17 cellular contexts compared by ENCODE assay signal in genomic region chr19:47725759-47726401, GRCh38. TPM values are rescaled to one million over a fixed set of nuclear protein-coding genes. Genes with fewer than 3 reads are reported as not detected.
A peak's percentile ranks its signal among the peaks of the same experiment; 100 is the strongest.
DNase-seq lines count a peak whose midpoint lies in the region; ATAC-seq, FAIRE-seq and TF ChIP-seq lines count a peak whose summit lies in the region.
"Had no signal": no experiment of that assay in that cellular context is flagged by ENCODE, and none has a peak within 500 bp of the region (broad histone marks: within the 10 kb centered on the region; RNA-seq: fewer than 3 reads in every experiment).

No MANE protein-coding gene starts in this region.

- 0 out of 2 replicates have a peak overlapping the region, but pooled peaks have one; percentile 16 for H3K56ac ChIP-seq in IMR-90 (ENCODE audit: extremely low read depth, insufficient read depth, low read length)

- TF ChIP-seq CTCF in IMR-90 (conservative IDR thresholded peaks at IDR 0.05; ENCODE audit: low read depth, low read length): no peak
- no peak for TF ChIP-seq CTCF in keratinocyte (optimal IDR thresholded peaks at IDR 0.05 in 1 of 3, IDR thresholded peaks at IDR 0.05 in 1 of 3, conservative IDR thresholded peaks at IDR 0.05 in 1 of 3; ENCODE audit: extremely low read depth in 1 of 3, insufficient read depth in 2 of 3, low read length in 3 of 3)
- TF ChIP-seq CTCF in tibial artery (IDR thresholded peaks at IDR 0.05): no peak

- CTCF ChIA-PET in IMR-90 (lab: Yijun Ruan, JAX): interaction anchor here (1.0 kb wide), 1 partner anchor 17 kb away, joined by 3 read pairs; no protein-coding TSS in a partner anchor

- ATAC-seq in IMR-90 (ENCODE audit: low read depth) (no peak), HG03457 (IDR thresholded peaks at IDR 0.05; ENCODE audit: unreplicated experiment) (no peak)
- ATAC-seq: body of pancreas; stimulated activated naive B cell treated with anti-CD40 and anti-IgM and Interleukin-4, amounts not matched to agents 10 μg/mL and 1 μg/mL and 100 μg/mL, for 72 hours had no signal

- peak overlapping the region; percentile 74 for H2AK9ac ChIP-seq in IMR-90 (replicated peaks; ENCODE audit: low read depth, low read length, poor library complexity)

- H4K5ac ChIP-seq in IMR-90 (ENCODE audit: low read depth, low read length): 0 out of 2 replicates have a peak overlapping the region, but pooled peaks have one; percentile 22

- intact Hi-C loops in IMR-90 (cut with micrococcal nuclease) (no loop called here), tibial artery (cut with DNase I; ENCODE audit: low total_unique reads) (no loop called here)

- H4K20me1 ChIP-seq in IMR-90 (ENCODE audit: insufficient read depth, low read length) (peaks cover 44% of the 10 kb centered on the region), keratinocyte (ENCODE audit: control insufficient read depth, extremely low read depth, insufficient read depth, low read length) (peaks cover 2% of the 10 kb centered on the region)

- H2AK5ac ChIP-seq in IMR-90 (ENCODE audit: low read depth, low read length): peak overlapping the region; percentile 72

- H2AFZ ChIP-seq in IMR-90 (replicated peaks; ENCODE audit: low read length, poor library complexity): no peak overlapping the region
- H2AFZ ChIP-seq in keratinocyte (ENCODE audit: control insufficient read depth, low read length): no peak overlapping the region

- H3K79me1 ChIP-seq in IMR-90 (ENCODE audit: low read depth in 1 of 2, low read length in 2 of 2): peaks cover 27 to 78% of the 10 kb centered on the region in 2 experiments

- BruUV-seq in IMR-90 (replicated peaks; lab: Mats Ljungman, UMichigan): no TSS peak

- TF ChIP-seq RAD21 in IMR-90 (IDR thresholded peaks at IDR 0.05; ENCODE audit: low read length): no peak

- H3K4me1 ChIP-seq in IMR-90 (ENCODE audit: control insufficient read depth, insufficient read depth, low read length) (peaks cover 33% of the 10 kb centered on the region), keratinocyte (ENCODE audit: control insufficient read depth, extremely low read depth, insufficient read depth, low read length) (peaks cover 59% of the 10 kb centered on the region), tibial artery (peaks cover 0 to 99% (median 66%) of the 10 kb centered on the region in 4 donors)

- FAIRE-seq in keratinocyte (lab: Jason Lieb, UNC): peak; percentile 80

- H3K14ac ChIP-seq in IMR-90 (replicated peaks; ENCODE audit: low read depth, low read length): no peak overlapping the region

- peaks cover 13% of the 10 kb centered on the region for H3K79me2 ChIP-seq in keratinocyte (ENCODE audit: control insufficient read depth, insufficient read depth, low read length)

- H3K27me3 ChIP-seq in IMR-90 (ENCODE audit: control insufficient read depth, insufficient read depth, low read length) (no peaks in the 10 kb centered on the region), keratinocyte (ENCODE audit: control insufficient read depth, extremely low read depth, insufficient read depth, low read length) (no peaks in the 10 kb centered on the region), tibial artery (no peaks in the 10 kb centered on the region)
- H3K27me3 ChIP-seq: body of pancreas had no signal

- no peak overlapping the region for H3K4me2 ChIP-seq in IMR-90 (ENCODE audit: low read depth, low read length)
- H3K4me2 ChIP-seq in keratinocyte (ENCODE audit: control insufficient read depth, extremely low read depth, insufficient read depth, low read depth, low read length): peak overlapping the region; percentile 79

- no peak overlapping the region for H3K9ac ChIP-seq in IMR-90 (ENCODE audit: low read depth, low read length)
- H3K9ac ChIP-seq in keratinocyte (ENCODE audit: control insufficient read depth, extremely low read depth, insufficient read depth, low read length): peak overlapping the region; percentile 54

- no peak overlapping the region for H3K18ac ChIP-seq in IMR-90 (ENCODE audit: low read depth, low read length)

- dilution Hi-C loops in IMR-90 (cut with HindIII; ENCODE audit: low sequenced_read_pairs, unreplicated experiment): no loop called here
- dilution Hi-C loops in keratinocyte (cut with MboI; ENCODE audit: extremely low pct_ligation_motif_present, low sequenced_read_pairs): no loop called here

- no peak for TF ChIP-seq POLR2A in IMR-90 (IDR thresholded peaks at IDR 0.05; ENCODE audit: low read depth, low read length)

- peaks cover 36% of the 10 kb centered on the region for H3K9me1 ChIP-seq in IMR-90 (ENCODE audit: insufficient read depth, low read length)
- no peaks in the 10 kb centered on the region for H3K9me1 ChIP-seq in keratinocyte (ENCODE audit: control insufficient read depth, extremely low read depth, insufficient read depth, low read length)

- WGBS in IMR-90 (ENCODE audit: extremely low coverage in 2 of 2, insufficient read length in 1 of 2), 2 experiments: 83% methylated on average over 26 of the region's 48 CpGs; no CpG with 5 or more reads in 1 of the 2 experiments

- peak overlapping the region; percentile 69 for H2BK5ac ChIP-seq in IMR-90 (ENCODE audit: low read depth, low read length, poor library complexity, severe bottlenecking)

- peak overlapping the region; percentile 53; the same call in 1 of the 2 replicates for H2BK120ac ChIP-seq in IMR-90 (ENCODE audit: low read depth, low read length)

- H2BK20ac ChIP-seq in IMR-90 (ENCODE audit: low read depth, low read length): 0 out of 2 replicates have a peak overlapping the region, but pooled peaks have one; percentile 14

- peak overlapping the region; percentile 64 to 80; a peak in 2 of 4 replicates for H4K8ac ChIP-seq in IMR-90 (ENCODE audit: low read depth in 2 of 2, low read length in 2 of 2)

- POLR2A ChIA-PET in IMR-90 (lab: Charles Lee; ENCODE audit: unreplicated experiment): no interaction called here

- in situ Hi-C loops in IMR-90 (cut with MboI; ENCODE audit: low sequenced_read_pairs): no loop called here

- DNase-seq in IMR-90 (no peak), SKM-1 treated with dmso at 0.1 percent for 144 hours (lab: John Stamatoyannopoulos, UW; ENCODE audit: unreplicated experiment) (peak; percentile 73), keratinocyte (ENCODE audit: low read depth, low spot score) (peak; percentile 84), tibial artery (no peak), midbrain (lab: John Stamatoyannopoulos, UW) (no peak), amygdala (lab: John Stamatoyannopoulos, UW) (no peak)
- DNase-seq in stimulated activated CD4-positive, alpha-beta T cell treated with anti-CD3 and anti-CD28 coated beads, Interleukin-12 subunit alpha, Interleukin-12 subunit beta, amount 100 ng/mL, for 4 hours: no peak
- DNase-seq: activated CD4-positive, alpha-beta T cell treated with anti-CD3 and anti-CD28 coated beads for 48 hours; body of pancreas; CD4-positive, alpha-beta T cell; endodermal cell; hypothalamus; NCI-H1092; NCI-H82; stimulated activated CD4-positive, alpha-beta T cell treated with anti-CD3 and anti-CD28 coated beads, Interleukin-4, amount 100 ng/mL, for 1 hour; stimulated activated naive B cell treated with anti-CD40 and anti-IgM and Interleukin-4, amounts not matched to agents 10 μg/mL and 1 μg/mL and 100 μg/mL, for 72 hours had no signal

- peak overlapping the region; percentile 4; the same call in 1 of the 3 replicates for H2BK15ac ChIP-seq in IMR-90 (ENCODE audit: low read depth, low read length)

- no peaks in the 10 kb centered on the region for H3K9me3 ChIP-seq in IMR-90 (ENCODE audit: control insufficient read depth, insufficient read depth, low read length)
- H3K9me3 ChIP-seq in keratinocyte (ENCODE audit: control insufficient read depth, low read depth, low read length): no peaks in the 10 kb centered on the region
- H3K9me3 ChIP-seq in tibial artery: no peaks in the 10 kb centered on the region
- H3K9me3 ChIP-seq: body of pancreas had no signal

- H3K4me3 ChIP-seq in IMR-90 (ENCODE audit: insufficient read depth, low read depth, low read length) (no peak overlapping the region), keratinocyte (ENCODE audit: control insufficient read depth in 2 of 3, extremely low read depth in 1 of 3, insufficient read depth in 2 of 3, low read depth in 1 of 3, low read length in 3 of 3) (peak overlapping the region in 2 of 3 experiments; percentile 4 to 22), tibial artery (no peak overlapping the region)
- H3K4me3 ChIP-seq: body of pancreas had no signal

- H3K23ac ChIP-seq in IMR-90 (ENCODE audit: low read depth, low read length): peak overlapping the region; percentile 18; the same call in 1 of the 2 replicates

- H3K36me3 ChIP-seq in IMR-90 (ENCODE audit: control insufficient read depth, insufficient read depth, low read length): peaks cover 70% of the 10 kb centered on the region
- peaks cover 15 to 44% of the 10 kb centered on the region in 2 experiments for H3K36me3 ChIP-seq in keratinocyte (ENCODE audit: control insufficient read depth in 2 of 2, extremely low read depth in 1 of 2, insufficient read depth in 2 of 2, low read length in 2 of 2)
- H3K36me3 ChIP-seq in tibial artery: peaks cover 35 to 46% (median 38%) of the 10 kb centered on the region in 3 donors

- H3K27ac ChIP-seq in IMR-90 (ENCODE audit: insufficient read depth, low read length) (peak overlapping the region; percentile 71; the same call in 1 of the 2 replicates), keratinocyte (ENCODE audit: control insufficient read depth, insufficient read depth, low read length) (peak overlapping the region; percentile 78), tibial artery (peak overlapping the region; percentile 56 to 91)

- H3K4ac ChIP-seq in IMR-90 (ENCODE audit: low read depth, low read length): peak overlapping the region; percentile 78

- H4K91ac ChIP-seq in IMR-90 (ENCODE audit: insufficient read depth, low read depth, low read length): peak overlapping the region; percentile 0; the same call in 1 of the 2 replicates

RNA-seq across cellular contexts. Expression of gene EHD2, which starts 12.7 kb away (rescaled TPM):
- total RNA-seq in IMR-90 (2012; rRNA removed): 31.9 and 35.3 TPM in 2 replicates
- 152 and 181 TPM in 2 replicates for polyA plus RNA-seq in IMR-90 (2012; rRNA removed)
- 132 and 206 TPM in 2 replicates for polyA plus RNA-seq in IMR-90 (2012; cell fraction: cytosol; rRNA removed)
- 65.9 and 110 TPM in 2 replicates for polyA plus RNA-seq in IMR-90 (2012; cell fraction: nucleus; rRNA removed; ENCODE audit: low replicate concordance)
- polyA plus RNA-seq in keratinocyte: 18.3 to 48.5 TPM (median 23.7 TPM) in 3 replicates
- 35.1 TPM for polyA plus RNA-seq in keratinocyte (2011; ENCODE audit: low read depth)
- 43.9 and 91.5 TPM in 2 replicates for polyA plus RNA-seq in keratinocyte (2011; cell fraction: cytosol; rRNA removed)
- polyA plus RNA-seq in keratinocyte (2011; cell fraction: nucleus; rRNA removed): 95.6 and 141 TPM in 2 replicates
- polyA plus RNA-seq in keratinocyte (2012; ENCODE audit: low replicate concordance): 71.1 and 183 TPM in 2 replicates
- polyA minus RNA-seq in keratinocyte: 26.8 to 216 TPM (median 31.6 TPM) in 3 replicates
- 198 TPM for polyA minus RNA-seq in keratinocyte (2011; cell fraction: cytosol; rRNA and poly(A)+ RNA removed)
- polyA minus RNA-seq in keratinocyte (2011; cell fraction: nucleus; rRNA and poly(A)+ RNA removed): 114 and 133 TPM in 2 replicates

RNA-seq across cellular contexts. Expression of gene NOP53, which starts 19.5 kb away (rescaled TPM):
- 57.2 and 59.5 TPM in 2 replicates for total RNA-seq in IMR-90 (2012; rRNA removed)
- polyA plus RNA-seq in IMR-90 (2012; rRNA removed) (83.2 and 85.9 TPM in 2 replicates), keratinocyte (64.5 to 80.2 TPM (median 73.9 TPM) in 3 replicates)
- polyA plus RNA-seq in IMR-90 (2012; cell fraction: cytosol; rRNA removed): 155 and 156 TPM in 2 replicates
- polyA plus RNA-seq in IMR-90 (2012; cell fraction: nucleus; rRNA removed; ENCODE audit: low replicate concordance): 99.3 and 145 TPM in 2 replicates
- polyA plus RNA-seq in keratinocyte (2011; ENCODE audit: low read depth): 126 TPM
- polyA plus RNA-seq in keratinocyte (2011; cell fraction: cytosol; rRNA removed): 33.7 and 90.4 TPM in 2 replicates
- polyA plus RNA-seq in keratinocyte (2011; cell fraction: nucleus; rRNA removed): 50.2 and 59.6 TPM in 2 replicates
- polyA plus RNA-seq in keratinocyte (2012; ENCODE audit: low replicate concordance): 137 and 149 TPM in 2 replicates
- 29.1 to 62.5 TPM (median 32.3 TPM) in 3 replicates for polyA minus RNA-seq in keratinocyte
- polyA minus RNA-seq in keratinocyte (2011; cell fraction: cytosol; rRNA and poly(A)+ RNA removed): 129 TPM
- 28.0 and 30.9 TPM in 2 replicates for polyA minus RNA-seq in keratinocyte (2011; cell fraction: nucleus; rRNA and poly(A)+ RNA removed)

RNA-seq across cellular contexts. Expression of gene SELENOW, which starts 52.6 kb away (rescaled TPM):
- total RNA-seq in IMR-90 (2012; rRNA removed): 51.7 and 61.3 TPM in 2 replicates
- polyA plus RNA-seq in IMR-90 (2012; rRNA removed): 217 and 232 TPM in 2 replicates
- 280 and 360 TPM in 2 replicates for polyA plus RNA-seq in IMR-90 (2012; cell fraction: cytosol; rRNA removed)
- polyA plus RNA-seq in IMR-90 (2012; cell fraction: nucleus; rRNA removed; ENCODE audit: low replicate concordance): 108 and 140 TPM in 2 replicates
- polyA plus RNA-seq in keratinocyte: 421 to 777 TPM (median 509 TPM) in 3 replicates
- 95.6 TPM for polyA plus RNA-seq in keratinocyte (2011; ENCODE audit: low read depth)
- 628 and 828 TPM in 2 replicates for polyA plus RNA-seq in keratinocyte (2011; cell fraction: cytosol; rRNA removed)
- 193 and 224 TPM in 2 replicates for polyA plus RNA-seq in keratinocyte (2011; cell fraction: nucleus; rRNA removed)
- polyA plus RNA-seq in keratinocyte (2012; ENCODE audit: low replicate concordance): 242 and 370 TPM in 2 replicates
- 130 to 266 TPM (median 265 TPM) in 3 replicates for polyA minus RNA-seq in keratinocyte
- polyA minus RNA-seq in keratinocyte (2011; cell fraction: cytosol; rRNA and poly(A)+ RNA removed): 221 TPM
- 38.6 and 40.7 TPM in 2 replicates for polyA minus RNA-seq in keratinocyte (2011; cell fraction: nucleus; rRNA and poly(A)+ RNA removed)

Comparison
In these comparisons a context has a peak if more than half of its experiments do, and no peak if none do; other contexts are left out.
1. DNase-seq: peak in SKM-1 treated with dmso at 0.1 percent for 144 hours (single experiment) and keratinocyte (single experiment); none in IMR-90 (single experiment), tibial artery (0 of 2), stimulated activated CD4-positive, alpha-beta T cell treated with anti-CD3 and anti-CD28 coated beads, Interleukin-12 subunit alpha, Interleukin-12 subunit beta, amount 100 ng/mL, for 4 hours (single experiment), midbrain (single experiment) and amygdala (0 of 56).
2. H3K4me3 ChIP-seq: peak in keratinocyte (2 of 3); none in IMR-90 (single experiment) and tibial artery (0 of 2).
3. Peak in every context shown above with its lines, with median percentiles within 50 percentile points of each other: H3K27ac ChIP-seq.